ENCODE assay signal across 8 cellular contexts in the genomic region with DNA sequence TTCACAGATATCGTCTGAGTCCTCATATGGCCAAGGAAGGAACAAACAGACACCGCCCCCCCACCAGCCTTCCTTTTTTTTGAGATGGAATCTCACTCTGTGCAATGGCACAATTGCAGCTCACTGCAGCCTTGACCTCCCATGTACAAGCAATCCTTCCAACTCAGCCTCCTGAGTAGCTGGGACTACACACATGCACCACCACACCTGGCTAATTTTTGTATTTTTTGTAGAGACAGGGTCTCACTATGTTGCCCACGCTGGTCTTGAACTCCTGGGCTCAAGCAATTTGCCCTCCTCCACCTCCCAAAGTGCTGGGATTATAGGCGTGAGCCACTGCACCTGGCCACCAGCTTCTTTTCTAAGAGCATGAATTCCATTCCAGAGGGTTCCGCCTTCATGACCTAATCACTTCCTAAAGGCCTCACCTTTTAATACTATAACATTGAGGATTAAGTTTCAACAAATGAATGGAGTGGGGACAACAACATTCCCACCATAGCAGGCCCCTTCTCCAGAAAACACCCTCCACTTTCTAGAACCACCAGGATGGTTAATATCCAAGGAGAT. TPM values are rescaled to one million over a fixed set of nuclear protein-coding genes. Genes with fewer than 3 reads are reported as not detected.
DNase-seq lines count a peak whose midpoint lies in the region; ATAC-seq, FAIRE-seq and TF ChIP-seq lines count a peak whose summit lies in the region.
"Had no signal": no experiment of that assay in that cellular context is flagged by ENCODE, and none has a peak within 500 bp of the region (broad histone marks: within the 10 kb centered on the region; RNA-seq: fewer than 3 reads in every experiment).

No MANE protein-coding gene starts in this region.

- no peak for ATAC-seq in HG02938 (IDR thresholded peaks at IDR 0.05; ENCODE audit: unreplicated experiment)

- H3K36me3 ChIP-seq in keratinocyte (ENCODE audit: control insufficient read depth in 2 of 2, extremely low read depth in 1 of 2, insufficient read depth in 2 of 2, low read length in 2 of 2) (peaks cover 0 to 4% of the 10 kb centered on the region in 2 experiments), thymus (ENCODE audit: control insufficient read depth, insufficient read depth) (no peaks in the 10 kb centered on the region)

- H3K27ac ChIP-seq in VCaP = peak overlapping the region; percentile 88
- peak overlapping the region; percentile 85 for H3K27ac ChIP-seq in keratinocyte (ENCODE audit: control insufficient read depth, insufficient read depth, low read length)
- H3K27ac ChIP-seq in thymus (ENCODE audit: low read depth) = peak overlapping the region; percentile 60

- no peak for TF ChIP-seq CTCF in VCaP (conservative IDR thresholded peaks at IDR 0.05)
- TF ChIP-seq CTCF in keratinocyte (optimal IDR thresholded peaks at IDR 0.05 in 1 of 3, IDR thresholded peaks at IDR 0.05 in 1 of 3, conservative IDR thresholded peaks at IDR 0.05 in 1 of 3; ENCODE audit: extremely low read depth in 1 of 3, insufficient read depth in 2 of 3, low read length in 3 of 3) = no peak

- H4K20me1 ChIP-seq in keratinocyte (ENCODE audit: control insufficient read depth, extremely low read depth, insufficient read depth, low read length) = peaks cover 3% of the 10 kb centered on the region

- no peaks in the 10 kb centered on the region for H3K9me3 ChIP-seq in keratinocyte (ENCODE audit: control insufficient read depth, low read depth, low read length)
- H3K9me3 ChIP-seq in thymus (ENCODE audit: control insufficient read depth) = no peaks in the 10 kb centered on the region

- H3K27me3 ChIP-seq in keratinocyte (ENCODE audit: control insufficient read depth, extremely low read depth, insufficient read depth, low read length) (no peaks in the 10 kb centered on the region), thymus (ENCODE audit: control insufficient read depth, insufficient read depth) (no peaks in the 10 kb centered on the region)

- H3K9ac ChIP-seq in keratinocyte (ENCODE audit: control insufficient read depth, extremely low read depth, insufficient read depth, low read length) = peak overlapping the region; percentile 65

- H3K9me1 ChIP-seq in keratinocyte (ENCODE audit: control insufficient read depth, extremely low read depth, insufficient read depth, low read length) = no peaks in the 10 kb centered on the region

- peak overlapping the region; percentile 86 for H3K4me2 ChIP-seq in keratinocyte (ENCODE audit: control insufficient read depth, extremely low read depth, insufficient read depth, low read depth, low read length)

- DNase-seq in keratinocyte (ENCODE audit: low read depth, low spot score) (no peak), HPDE6-E6E7 (ENCODE audit: extremely low spot score) (no peak), amygdala (lab: John Stamatoyannopoulos, UW) (no peak)
- DNase-seq: EL, MV-4-11 had no signal

- H3K4me3 ChIP-seq in keratinocyte (ENCODE audit: control insufficient read depth in 2 of 3, extremely low read depth in 1 of 3, insufficient read depth in 2 of 3, low read depth in 1 of 3, low read length in 3 of 3) (peak overlapping the region in 1 of 3 experiments; percentile 45), thymus (ENCODE audit: low read length) (no peak overlapping the region)

- dilution Hi-C loops in keratinocyte (cut with MboI; ENCODE audit: extremely low pct_ligation_motif_present, low sequenced_read_pairs) = no loop called here

- WGBS in thymus = 91% methylated on average over 5 of the region's 5 CpGs

- H3K4me1 ChIP-seq in keratinocyte (ENCODE audit: control insufficient read depth, extremely low read depth, insufficient read depth, low read length) = peaks cover 78% of the 10 kb centered on the region
- peaks cover 26% of the 10 kb centered on the region for H3K4me1 ChIP-seq in thymus (ENCODE audit: control insufficient read depth, insufficient read depth, low read length)

- peaks cover 28% of the 10 kb centered on the region for H3K79me2 ChIP-seq in keratinocyte (ENCODE audit: control insufficient read depth, insufficient read depth, low read length)

- no peak for FAIRE-seq in keratinocyte (lab: Jason Lieb, UNC)

- peak overlapping the region; percentile 61 for H2AFZ ChIP-seq in keratinocyte (ENCODE audit: control insufficient read depth, low read length)

RNA-seq across cellular contexts. Expression of a gene that starts 2.2 kb away (rescaled TPM):
- polyA plus RNA-seq in keratinocyte = 609 to 905 TPM (median 751 TPM) in 3 replicates
- polyA plus RNA-seq in keratinocyte (2011; ENCODE audit: low read depth) = 191 TPM
- polyA plus RNA-seq in keratinocyte (2011; cell fraction: cytosol; rRNA removed) = 813 and 945 TPM in 2 replicates
- polyA plus RNA-seq in keratinocyte (2011; cell fraction: nucleus; rRNA removed) = 1,406 and 1,501 TPM in 2 replicates
- 664 and 1,481 TPM in 2 replicates for polyA plus RNA-seq in keratinocyte (2012; ENCODE audit: low replicate concordance)
- 637 to 1,645 TPM (median 916 TPM) in 3 replicates for polyA minus RNA-seq in keratinocyte
- polyA minus RNA-seq in keratinocyte (2011; cell fraction: cytosol; rRNA and poly(A)+ RNA removed) = 623 TPM
- 527 and 748 TPM in 2 replicates for polyA minus RNA-seq in keratinocyte (2011; cell fraction: nucleus; rRNA and poly(A)+ RNA removed)
- 56.2 TPM for polyA plus RNA-seq in thymus

RNA-seq across cellular contexts. Expression of a gene that starts 24.2 kb away (rescaled TPM):
- polyA plus RNA-seq in keratinocyte = 21.8 to 36.2 TPM (median 22.8 TPM) in 3 replicates
- 10.8 TPM for polyA plus RNA-seq in keratinocyte (2011; ENCODE audit: low read depth)
- 20.8 and 30.2 TPM in 2 replicates for polyA plus RNA-seq in keratinocyte (2011; cell fraction: cytosol; rRNA removed)
- polyA plus RNA-seq in keratinocyte (2011; cell fraction: nucleus; rRNA removed) = 21.9 and 23.9 TPM in 2 replicates
- 29.2 and 36.6 TPM in 2 replicates for polyA plus RNA-seq in keratinocyte (2012; ENCODE audit: low replicate concordance)
- 6.2 to 31.2 TPM (median 9.2 TPM) in 3 replicates for polyA minus RNA-seq in keratinocyte
- polyA minus RNA-seq in keratinocyte (2011; cell fraction: cytosol; rRNA and poly(A)+ RNA removed) = 13.4 TPM
- 5.5 and 7.0 TPM in 2 replicates for polyA minus RNA-seq in keratinocyte (2011; cell fraction: nucleus; rRNA and poly(A)+ RNA removed)
- 76.1 TPM for polyA plus RNA-seq in thymus

RNA-seq across cellular contexts. Expression of a gene that starts 24.6 kb away (rescaled TPM):
- 76.3 to 94.3 TPM (median 78.4 TPM) in 3 replicates for polyA plus RNA-seq in keratinocyte
- polyA plus RNA-seq in keratinocyte (2011; ENCODE audit: low read depth) = 115 TPM
- polyA plus RNA-seq in keratinocyte (2011; cell fraction: cytosol; rRNA removed) = 46.1 and 129 TPM in 2 replicates
- 108 and 122 TPM in 2 replicates for polyA plus RNA-seq in keratinocyte (2011; cell fraction: nucleus; rRNA removed)
- polyA plus RNA-seq in keratinocyte (2012; ENCODE audit: low replicate concordance) = 113 and 114 TPM in 2 replicates
- polyA minus RNA-seq in keratinocyte = 54.2 to 86.2 TPM (median 64.0 TPM) in 3 replicates
- polyA minus RNA-seq in keratinocyte (2011; cell fraction: cytosol; rRNA and poly(A)+ RNA removed) = 100 TPM
- polyA minus RNA-seq in keratinocyte (2011; cell fraction: nucleus; rRNA and poly(A)+ RNA removed) = 44.9 and 45.3 TPM in 2 replicates
- polyA plus RNA-seq in thymus = 67.2 TPM

RNA-seq across cellular contexts. Expression of a gene that starts 33.7 kb away (rescaled TPM):
- polyA plus RNA-seq in keratinocyte (0.10 to 0.18 TPM (median 0.12 TPM) in 3 replicates), thymus (1.0 TPM)
- polyA plus RNA-seq in keratinocyte (2011; ENCODE audit: low read depth) = not detected
- polyA plus RNA-seq in keratinocyte (2011; cell fraction: cytosol; rRNA removed) = 0.05 TPM in 1 of 2 replicates, not detected in the other
- polyA plus RNA-seq in keratinocyte (2011; cell fraction: nucleus; rRNA removed) = 0.57 and 1.0 TPM in 2 replicates
- polyA plus RNA-seq in keratinocyte (2012; ENCODE audit: low replicate concordance) = 0.08 and 0.59 TPM in 2 replicates
- polyA minus RNA-seq in keratinocyte = 0.42 to 0.92 TPM in 2 of 3 replicates, not detected in the other
- not detected for polyA minus RNA-seq in keratinocyte (2011; cell fraction: cytosol; rRNA and poly(A)+ RNA removed)
- 1.3 and 1.8 TPM in 2 replicates for polyA minus RNA-seq in keratinocyte (2011; cell fraction: nucleus; rRNA and poly(A)+ RNA removed)
